In the genomic region with DNA sequence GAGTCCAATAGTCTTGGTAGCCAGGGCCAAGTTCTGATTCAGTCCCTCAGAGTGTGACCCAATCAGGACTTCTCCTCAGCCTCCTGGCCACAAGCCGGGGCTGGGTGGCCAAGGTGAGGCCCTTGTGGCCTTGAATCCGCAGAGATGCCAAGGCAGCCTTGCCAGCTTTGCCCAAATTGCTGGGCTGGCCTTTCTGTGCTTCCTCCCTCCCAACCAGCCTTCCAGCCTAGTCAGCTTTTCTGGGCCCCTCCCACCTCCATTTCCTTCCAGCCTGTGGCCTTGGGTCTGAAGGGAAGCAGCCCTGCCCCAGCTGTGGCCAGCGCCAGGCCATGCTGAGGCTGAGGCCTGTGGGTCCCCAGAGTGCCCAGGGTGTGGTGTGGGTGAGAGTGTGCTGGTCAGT, we compare ENCODE assay signal across 11 cellular contexts. TPM values are rescaled to one million over a fixed set of nuclear protein-coding genes. Genes with fewer than 3 reads are reported as not detected.
DNase-seq lines count a peak whose midpoint lies in the region; ATAC-seq, FAIRE-seq and TF ChIP-seq lines count a peak whose summit lies in the region.
"Had no signal": no experiment of that assay in that cellular context is flagged by ENCODE, and none has a peak within 500 bp of the region (broad histone marks: within the 10 kb centered on the region; RNA-seq: fewer than 3 reads in every experiment).

No MANE protein-coding gene starts in this region.

- no peak for TF ChIP-seq CTCF in D721Med (IDR thresholded peaks at IDR 0.05; ENCODE audit: insufficient read depth, missing control alignments)

- no peaks in the 10 kb centered on the region for H3K36me3 Mint-ChIP-seq in activated naive CD8-positive, alpha-beta T cell treated with anti-CD3 and anti-CD28 coated beads, Interleukin-2, amount 10 ng/mL, durations not matched to agents 7 days and 5 days
- no peaks in the 10 kb centered on the region for H3K36me3 Mint-ChIP-seq in activated naive CD8-positive, alpha-beta T cell treated with anti-CD3 and anti-CD28 coated beads for 36 hours
- H3K36me3 Mint-ChIP-seq in dendritic cell treated with granulocyte-macrophage colony-stimulating factor and Interleukin-4, amounts not matched to agents 40 ng/mL and 50 ng/mL, for 4 days (ENCODE audit: low read depth): peaks cover 23% of the 10 kb centered on the region

- intact Hi-C loops in dendritic cell treated with granulocyte-macrophage colony-stimulating factor and Interleukin-4, amounts not matched to agents 40 ng/mL and 50 ng/mL, for 4 days (cut with micrococcal nuclease): no loop called here

- no peak overlapping the region for H3K4me3 Mint-ChIP-seq in activated naive CD8-positive, alpha-beta T cell treated with anti-CD3 and anti-CD28 coated beads, Interleukin-2, amount 10 ng/mL, durations not matched to agents 7 days and 5 days
- H3K4me3 Mint-ChIP-seq in activated naive CD8-positive, alpha-beta T cell treated with anti-CD3 and anti-CD28 coated beads for 36 hours: no peak overlapping the region
- no peak overlapping the region for H3K4me3 Mint-ChIP-seq in dendritic cell treated with granulocyte-macrophage colony-stimulating factor and Interleukin-4, amounts not matched to agents 40 ng/mL and 50 ng/mL, for 4 days
- H3K4me3 Mint-ChIP-seq: activated B cell treated with CpG ODN at 0.5 μM for 24 hours, B cell had no signal

- no peaks in the 10 kb centered on the region for H3K9me3 Mint-ChIP-seq in activated naive CD8-positive, alpha-beta T cell treated with anti-CD3 and anti-CD28 coated beads, Interleukin-2, amount 10 ng/mL, durations not matched to agents 7 days and 5 days
- no peaks in the 10 kb centered on the region for H3K9me3 Mint-ChIP-seq in activated naive CD8-positive, alpha-beta T cell treated with anti-CD3 and anti-CD28 coated beads for 36 hours
- H3K9me3 Mint-ChIP-seq in dendritic cell treated with granulocyte-macrophage colony-stimulating factor and Interleukin-4, amounts not matched to agents 40 ng/mL and 50 ng/mL, for 4 days: no peaks in the 10 kb centered on the region
- H3K9me3 Mint-ChIP-seq: activated B cell treated with CpG ODN at 0.5 μM for 24 hours, IgD-negative memory B cell had no signal

- no peaks in the 10 kb centered on the region for H3K27me3 Mint-ChIP-seq in activated naive CD8-positive, alpha-beta T cell treated with anti-CD3 and anti-CD28 coated beads, Interleukin-2, amount 10 ng/mL, durations not matched to agents 7 days and 5 days
- H3K27me3 Mint-ChIP-seq in activated naive CD8-positive, alpha-beta T cell treated with anti-CD3 and anti-CD28 coated beads for 36 hours: no peaks in the 10 kb centered on the region
- no peaks in the 10 kb centered on the region for H3K27me3 Mint-ChIP-seq in dendritic cell treated with granulocyte-macrophage colony-stimulating factor and Interleukin-4, amounts not matched to agents 40 ng/mL and 50 ng/mL, for 4 days
- H3K27me3 Mint-ChIP-seq: activated B cell treated with CpG ODN at 0.5 μM for 24 hours, B cell, IgD-negative memory B cell had no signal

- peaks cover 24% of the 10 kb centered on the region for H3K4me1 Mint-ChIP-seq in activated naive CD8-positive, alpha-beta T cell treated with anti-CD3 and anti-CD28 coated beads, Interleukin-2, amount 10 ng/mL, durations not matched to agents 7 days and 5 days
- H3K4me1 Mint-ChIP-seq in activated naive CD8-positive, alpha-beta T cell treated with anti-CD3 and anti-CD28 coated beads for 36 hours: peaks cover 6% of the 10 kb centered on the region
- peaks cover 76% of the 10 kb centered on the region for H3K4me1 Mint-ChIP-seq in dendritic cell treated with granulocyte-macrophage colony-stimulating factor and Interleukin-4, amounts not matched to agents 40 ng/mL and 50 ng/mL, for 4 days (ENCODE audit: low read depth)

- POLR2A ChIA-PET in activated naive CD8-positive, alpha-beta T cell treated with anti-CD3 and anti-CD28 coated beads, Interleukin-2, amount 10 ng/mL, durations not matched to agents 7 days and 5 days (lab: Charles Lee): interaction anchor here (1.0 to 3.4 kb wide), 4 partner anchors 9 to 37 kb away, joined by 3 to 36 read pairs (median 4); no protein-coding TSS in a partner anchor

- FAIRE-seq in D721Med (lab: Jason Lieb, UNC): no peak

- DNase-seq in activated naive CD8-positive, alpha-beta T cell treated with anti-CD3 and anti-CD28 coated beads, Interleukin-2, amount 10 ng/mL, durations not matched to agents 7 days and 5 days: no peak
- DNase-seq in activated naive CD8-positive, alpha-beta T cell treated with anti-CD3 and anti-CD28 coated beads for 36 hours: no peak
- DNase-seq in mucosa of gallbladder (ENCODE audit: low spot score) (peak; percentile 68), D721Med (ENCODE audit: insufficient read length, low spot score) (no peak), DMS114 treated with DMSO at 0.1 percent for 48 hours (lab: John Stamatoyannopoulos, UW; ENCODE audit: unreplicated experiment) (no peak)
- DNase-seq in stimulated activated naive CD4-positive, alpha-beta T cell (lab: John Stamatoyannopoulos, UW): no peak
- DNase-seq in activated CD8-positive, alpha-beta memory T cell treated with anti-CD3 and anti-CD28 coated beads for 24 hours: no peak
- DNase-seq: activated B cell treated with CpG ODN at 0.5 μM for 24 hours had no signal

- ATAC-seq in activated naive CD8-positive, alpha-beta T cell treated with anti-CD3 and anti-CD28 coated beads, Interleukin-2, amount 10 ng/mL, durations not matched to agents 7 days and 5 days (ENCODE audit: low read depth): peak; percentile 21

- no peak overlapping the region for H3K27ac Mint-ChIP-seq in activated naive CD8-positive, alpha-beta T cell treated with anti-CD3 and anti-CD28 coated beads, Interleukin-2, amount 10 ng/mL, durations not matched to agents 7 days and 5 days
- no peak overlapping the region for H3K27ac Mint-ChIP-seq in activated naive CD8-positive, alpha-beta T cell treated with anti-CD3 and anti-CD28 coated beads for 36 hours
- H3K27ac Mint-ChIP-seq in dendritic cell treated with granulocyte-macrophage colony-stimulating factor and Interleukin-4, amounts not matched to agents 40 ng/mL and 50 ng/mL, for 4 days: peak overlapping the region; percentile 98
- H3K27ac Mint-ChIP-seq: activated B cell treated with CpG ODN at 0.5 μM for 24 hours, B cell had no signal

RNA-seq across cellular contexts. Expression of a gene that starts 34.3 kb away (rescaled TPM):
- total RNA-seq in activated naive CD8-positive, alpha-beta T cell treated with anti-CD3 and anti-CD28 coated beads, Interleukin-2, amount 10 ng/mL, durations not matched to agents 7 days and 5 days: 10 to 100 TPM; 10.9 to 12.6 TPM
- total RNA-seq in activated naive CD8-positive, alpha-beta T cell treated with anti-CD3 and anti-CD28 coated beads for 36 hours: 1 to 10 TPM; 2.8 to 2.9 TPM
- 3.5 TPM for total RNA-seq in mucosa of gallbladder

RNA-seq across cellular contexts. Expression of a gene that starts 35.7 kb away (rescaled TPM):
- total RNA-seq in activated naive CD8-positive, alpha-beta T cell treated with anti-CD3 and anti-CD28 coated beads, Interleukin-2, amount 10 ng/mL, durations not matched to agents 7 days and 5 days: 10 to 100 TPM; 25.4 to 25.7 TPM
- total RNA-seq in activated naive CD8-positive, alpha-beta T cell treated with anti-CD3 and anti-CD28 coated beads for 36 hours: 1 to 10 TPM; 6.8 to 7.8 TPM
- 31.5 TPM for total RNA-seq in mucosa of gallbladder

RNA-seq across cellular contexts. Expression of a gene that starts 52.0 kb away (rescaled TPM):
- 10 to 100 TPM; 45.8 to 49.7 TPM for total RNA-seq in activated naive CD8-positive, alpha-beta T cell treated with anti-CD3 and anti-CD28 coated beads, Interleukin-2, amount 10 ng/mL, durations not matched to agents 7 days and 5 days
- 10 to 100 TPM; 27.3 to 30.4 TPM for total RNA-seq in activated naive CD8-positive, alpha-beta T cell treated with anti-CD3 and anti-CD28 coated beads for 36 hours
- 6.0 TPM for total RNA-seq in mucosa of gallbladder
